8 cellular contexts compared by ENCODE assay signal in genomic region chr1:228450200-228450599, GRCh38. TPM values are rescaled to one million over a fixed set of nuclear protein-coding genes. Genes with fewer than 3 reads are reported as not detected.
"Had no signal": no experiment of that assay in that cellular context is flagged by ENCODE, and none has a peak within 500 bp of the region (broad histone marks: within the 10 kb centered on the region; RNA-seq: fewer than 3 reads in every experiment).

No MANE protein-coding gene starts in this region.

- ATAC-seq: GM23338, K562 had no signal

- FAIRE-seq: HTR-8/SVneo, K562 had no signal

- H3K4me3 ChIP-seq: GM23338, HAP-1, K562 had no signal

- DNase-seq: H7, IMR-90 had no signal

- H3K36me3 ChIP-seq: HAP-1 had no signal

- H3K9me3 ChIP-seq: HAP-1 had no signal

- H2AFZ ChIP-seq: GM23338 had no signal

- H3K4me2 ChIP-seq: GM23338 had no signal

RNA-seq across cellular contexts. Expression of gene TRIM17, which starts 33.5 kb away (rescaled TPM):
- total RNA-seq: H4, HT-29, IMR-90, K562 had no signal
- polyA plus RNA-seq: K562 had no signal
